In the genomic region with DNA sequence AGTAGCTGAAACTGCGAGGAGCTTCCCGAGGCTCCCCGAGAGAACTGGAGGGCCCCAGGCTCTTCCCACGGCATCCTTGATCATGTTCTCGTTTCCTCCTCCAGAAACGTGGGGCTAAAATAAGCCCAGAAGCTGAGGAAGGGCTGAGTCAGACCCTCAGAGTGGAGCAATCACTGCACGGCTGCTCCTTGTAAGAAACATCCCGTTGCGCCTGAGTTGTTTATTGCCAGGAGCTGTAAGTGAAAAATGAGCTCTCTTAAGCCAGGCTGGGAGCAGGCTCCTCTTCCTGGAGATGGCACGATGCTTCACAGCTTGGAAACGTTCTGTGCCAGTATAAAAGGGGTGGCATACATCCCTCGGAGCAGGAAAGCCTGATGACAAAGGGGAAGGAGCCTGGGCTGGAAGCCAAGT, we compare ENCODE assay signal across 17 cellular contexts. TPM values are rescaled to one million over a fixed set of nuclear protein-coding genes. Genes with fewer than 3 reads are reported as not detected.
DNase-seq lines count a peak whose midpoint lies in the region; ATAC-seq and TF ChIP-seq lines count a peak whose summit lies in the region.
"Had no signal": no experiment of that assay in that cellular context is flagged by ENCODE, and none has a peak within 500 bp of the region (broad histone marks: within the 10 kb centered on the region; RNA-seq: fewer than 3 reads in every experiment).

No MANE protein-coding gene starts in this region.

- H3K27me3 Mint-ChIP-seq in activated T-helper 17 cell treated with anti-CD3 and anti-CD28 coated beads, Interleukin-2, amount 50 U/mL, for 72 hours: peaks cover 15% of the 10 kb centered on the region
- H3K27me3 Mint-ChIP-seq: activated CD4-positive, alpha-beta memory T cell treated with anti-CD3 and anti-CD28 coated beads, Interleukin-2, amount 10 ng/mL, durations not matched to agents 7 days and 5 days; activated naive CD4-positive, alpha-beta T cell treated with anti-CD3 and anti-CD28 coated beads, Interleukin-2, amount 10 ng/mL, durations not matched to agents 7 days and 5 days had no signal

- no peaks in the 10 kb centered on the region for H3K9me2 ChIP-seq in GM23248 (ENCODE audit: insufficient read depth)

- WGBS in GM23248 (ENCODE audit: low coverage in 1 of 2, low lambda C conversion rate in 2 of 2, missing lambda C conversion rate in 2 of 2), 2 experiments: 0 to 3% methylated on average over 12 of the region's 12 CpGs
- WGBS in heart left ventricle, 4 donors: 29 to 56% (median 38%) methylated on average over 12 of the region's 12 CpGs

- H3K4me1 ChIP-seq in GM23248 (ENCODE audit: insufficient read depth) (peaks cover 11% of the 10 kb centered on the region; the same call in 1 of the 2 replicates), heart left ventricle (no peaks in the 10 kb centered on the region)

- no peaks in the 10 kb centered on the region for H3K9me3 Mint-ChIP-seq in activated T-helper 17 cell treated with anti-CD3 and anti-CD28 coated beads, Interleukin-2, amount 50 U/mL, for 72 hours
- H3K9me3 Mint-ChIP-seq: neural crest cell had no signal

- peak overlapping the region; percentile 67 for H3K4me2 ChIP-seq in GM23248 (ENCODE audit: unreplicated experiment)

- H3K9ac ChIP-seq in GM23248: no peak overlapping the region

- no peak for TF ChIP-seq CTCF in fibroblast of pulmonary artery (IDR thresholded peaks at IDR 0.05; ENCODE audit: low read length, missing control alignments)
- TF ChIP-seq CTCF in heart left ventricle (IDR thresholded peaks at IDR 0.05): no peak

- no peak overlapping the region for H2AFZ ChIP-seq in GM23248

- no peaks in the 10 kb centered on the region for H4K20me1 ChIP-seq in GM23248 (ENCODE audit: insufficient read depth)

- peak; percentile 91 for DNase-seq in GM23248
- peak; percentile 21 for DNase-seq in RKO (ENCODE audit: low spot score)
- DNase-seq in fibroblast of pulmonary artery (ENCODE audit: low read depth): peak; percentile 38
- peak; percentile 57 for DNase-seq in renal cortical epithelial cell (ENCODE audit: low read depth)
- DNase-seq in heart left ventricle: no peak
- DNase-seq: activated CD4-positive, alpha-beta memory T cell treated with anti-CD3 and anti-CD28 coated beads, Interleukin-2, amount 10 ng/mL, durations not matched to agents 7 days and 5 days; activated naive CD4-positive, alpha-beta T cell treated with anti-CD3 and anti-CD28 coated beads, Interleukin-2, amount 10 ng/mL, durations not matched to agents 7 days and 5 days; COR-L47; MM.1S; NCI-H524; small intestine; T-helper 9 cell had no signal

- no peak overlapping the region for H3K27ac Mint-ChIP-seq in activated T-helper 17 cell treated with anti-CD3 and anti-CD28 coated beads, Interleukin-2, amount 50 U/mL, for 72 hours
- H3K27ac Mint-ChIP-seq: activated CD4-positive, alpha-beta memory T cell treated with anti-CD3 and anti-CD28 coated beads, Interleukin-2, amount 10 ng/mL, durations not matched to agents 7 days and 5 days; activated naive CD4-positive, alpha-beta T cell treated with anti-CD3 and anti-CD28 coated beads, Interleukin-2, amount 10 ng/mL, durations not matched to agents 7 days and 5 days had no signal

- H3K36me3 ChIP-seq in GM23248 (ENCODE audit: low read depth): no peaks in the 10 kb centered on the region
- no peaks in the 10 kb centered on the region for H3K36me3 ChIP-seq in heart left ventricle

- 0 out of 2 replicates have a peak, but pooled peaks cover 7% of the 10 kb centered on the region for H3F3A ChIP-seq in GM23248 (ENCODE audit: insufficient read depth)

- H3K4me3 ChIP-seq in GM23248 (no peak overlapping the region), fibroblast of pulmonary artery (replicated peaks; ENCODE audit: low read depth, low read length) (no peak overlapping the region), heart left ventricle (no peak overlapping the region)
- H3K4me3 ChIP-seq: coronary artery had no signal

- H3K9me3 ChIP-seq in GM23248 (ENCODE audit: low read depth) (no peaks in the 10 kb centered on the region), heart left ventricle (peaks cover 0 to 12% (median 0%) of the 10 kb centered on the region in 12 donors)

- in situ Hi-C loops in GM23248 (cut with MboI): no loop called here

- ATAC-seq in heart left ventricle (no peak), GM21737 (IDR thresholded peaks at IDR 0.05; ENCODE audit: unreplicated experiment) (no peak), GM21390 (IDR thresholded peaks at IDR 0.05; ENCODE audit: unreplicated experiment) (no peak)
- ATAC-seq in activated T-helper 17 cell treated with anti-CD3 and anti-CD28 coated beads, Interleukin-2, amount 50 U/mL, for 72 hours (replicated peaks): no peak

- H3K36me3 Mint-ChIP-seq in activated T-helper 17 cell treated with anti-CD3 and anti-CD28 coated beads, Interleukin-2, amount 50 U/mL, for 72 hours (ENCODE audit: low read depth): no peaks in the 10 kb centered on the region
- H3K36me3 Mint-ChIP-seq: activated naive CD4-positive, alpha-beta T cell treated with anti-CD3 and anti-CD28 coated beads, Interleukin-2, amount 10 ng/mL, durations not matched to agents 7 days and 5 days had no signal

- H3K27me3 ChIP-seq in GM23248 (replicated peaks; ENCODE audit: insufficient read depth): no peaks in the 10 kb centered on the region; the same call in 1 of the 2 replicates
- peaks cover 0 to 11% (median 0%) of the 10 kb centered on the region in 9 donors for H3K27me3 ChIP-seq in heart left ventricle

- intact Hi-C loops in heart left ventricle (cut with DNase I): no loop called here

- H3K4me1 Mint-ChIP-seq in activated T-helper 17 cell treated with anti-CD3 and anti-CD28 coated beads, Interleukin-2, amount 50 U/mL, for 72 hours: no peaks in the 10 kb centered on the region
- H3K4me1 Mint-ChIP-seq: activated CD4-positive, alpha-beta memory T cell treated with anti-CD3 and anti-CD28 coated beads, Interleukin-2, amount 10 ng/mL, durations not matched to agents 7 days and 5 days; activated naive CD4-positive, alpha-beta T cell treated with anti-CD3 and anti-CD28 coated beads, Interleukin-2, amount 10 ng/mL, durations not matched to agents 7 days and 5 days; neural crest cell had no signal

- no peak for TF ChIP-seq POLR2A in heart left ventricle (IDR thresholded peaks at IDR 0.05)

- no peak overlapping the region for H3K4me3 Mint-ChIP-seq in activated T-helper 17 cell treated with anti-CD3 and anti-CD28 coated beads, Interleukin-2, amount 50 U/mL, for 72 hours
- H3K4me3 Mint-ChIP-seq: activated CD4-positive, alpha-beta memory T cell treated with anti-CD3 and anti-CD28 coated beads, Interleukin-2, amount 10 ng/mL, durations not matched to agents 7 days and 5 days; activated naive CD4-positive, alpha-beta T cell treated with anti-CD3 and anti-CD28 coated beads, Interleukin-2, amount 10 ng/mL, durations not matched to agents 7 days and 5 days; neural crest cell had no signal

- no peak overlapping the region for H3K27ac ChIP-seq in GM23248
- no peak overlapping the region for H3K27ac ChIP-seq in heart left ventricle
- H3K27ac ChIP-seq: coronary artery had no signal

- no peaks in the 10 kb centered on the region for H3K79me2 ChIP-seq in GM23248 (ENCODE audit: insufficient read depth)

RNA-seq across cellular contexts. Expression of a gene that starts 47.3 kb away (rescaled TPM):
- not detected in 2 replicates for total RNA-seq in GM23248 (2014; rRNA removed; shearing (Covaris generic))
- polyA plus RNA-seq in GM23248 (2016; fragmentation: Nextera tagmentation; extraction: Ambion mirVana) (0.39 and 0.75 TPM in 2 replicates), heart left ventricle (under 1 TPM; 0.15 to 0.17 TPM)
- total RNA-seq in renal cortical epithelial cell (not detected in 2 replicates), heart left ventricle (under 1 TPM in 5 of 9 donors, not detected in 4; 0.13 to 0.84 (median 0.28) TPM)
- total RNA-seq in activated T-helper 17 cell treated with anti-CD3 and anti-CD28 coated beads, Interleukin-2, amount 50 U/mL, for 72 hours: not detected
- total RNA-seq: activated CD4-positive, alpha-beta memory T cell treated with anti-CD3 and anti-CD28 coated beads, Interleukin-2, amount 10 ng/mL, durations not matched to agents 7 days and 5 days had no signal

Comparison
In these comparisons a context has a peak if more than half of its experiments do, and no peak if none do; other contexts are left out.
1. DNase-seq: peak in GM23248 (single experiment), RKO (single experiment), fibroblast of pulmonary artery (single experiment) and renal cortical epithelial cell (single experiment); none in heart left ventricle (0 of 5).